ENCODE assay signal across 18 cellular contexts in the genomic region with DNA sequence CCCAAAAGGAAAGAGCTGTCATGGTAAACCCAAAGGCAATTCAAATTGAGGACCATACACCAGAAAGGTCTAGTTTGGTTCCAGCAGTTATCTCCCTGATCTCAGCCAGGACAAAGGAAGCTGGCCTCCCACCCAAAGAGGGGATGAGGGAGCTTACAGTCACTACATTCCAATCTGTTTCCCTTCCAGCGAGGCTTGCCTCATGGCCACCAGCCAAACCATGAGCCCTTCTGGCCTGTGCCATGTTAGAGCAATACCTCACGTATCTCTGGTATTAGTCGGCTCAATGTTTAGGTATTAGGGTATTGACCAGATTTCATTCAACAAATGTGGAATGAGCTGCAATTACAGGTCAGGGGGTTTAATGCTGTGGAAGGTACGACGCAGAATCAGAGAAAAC. TPM values are rescaled to one million over a fixed set of nuclear protein-coding genes. Genes with fewer than 3 reads are reported as not detected.
DNase-seq lines count a peak whose midpoint lies in the region; ATAC-seq, FAIRE-seq and TF ChIP-seq lines count a peak whose summit lies in the region.
"Had no signal": no experiment of that assay in that cellular context is flagged by ENCODE, and none has a peak within 500 bp of the region (broad histone marks: within the 10 kb centered on the region; RNA-seq: fewer than 3 reads in every experiment).

No MANE protein-coding gene starts in this region.

- CTCF ChIA-PET in A673 (lab: Charles Lee) (interaction anchor here (0.5 kb wide), 1 partner anchor 25 kb away, joined by 3 read pairs; no protein-coding TSS in a partner anchor), MCF 10A (lab: Yijun Ruan, JAX) (no interaction called here)

- BruUV-seq in A673 (replicated peaks; lab: Mats Ljungman, UMichigan), result no TSS peak
- no TSS peak for BruUV-seq in MCF 10A (replicated peaks; lab: Mats Ljungman, UMichigan)

- H3K36me3 Mint-ChIP-seq in astrocyte (ENCODE audit: low read depth, unreplicated experiment) (peaks cover 21% of the 10 kb centered on the region), MCF 10A (ENCODE audit: insufficient read depth, unreplicated experiment) (peaks cover 95% of the 10 kb centered on the region)

- H3K27ac Mint-ChIP-seq in astrocyte (ENCODE audit: unreplicated experiment) (peak overlapping the region; percentile 41), MCF 10A (ENCODE audit: low read depth, unreplicated experiment) (no peak overlapping the region)
- H3K27ac Mint-ChIP-seq: activated naive CD8-positive, alpha-beta T cell treated with anti-CD3 and anti-CD28 coated beads for 36 hours had no signal

- ATAC-seq in left ventricle myocardium superior (peak; percentile 56), HG02938 (IDR thresholded peaks at IDR 0.05; ENCODE audit: unreplicated experiment) (no peak)

- peak overlapping the region; percentile 46 for H3K9ac ChIP-seq in astrocyte (ENCODE audit: low read length)
- H3K9ac ChIP-seq: BLaER1 had no signal

- H3K9me3 Mint-ChIP-seq in astrocyte (ENCODE audit: unreplicated experiment), result peaks cover 2% of the 10 kb centered on the region
- H3K9me3 Mint-ChIP-seq in MCF 10A (ENCODE audit: unreplicated experiment), result no peaks in the 10 kb centered on the region
- H3K9me3 Mint-ChIP-seq: activated naive CD8-positive, alpha-beta T cell treated with anti-CD3 and anti-CD28 coated beads for 36 hours had no signal

- no peaks in the 10 kb centered on the region for H3K27me3 ChIP-seq in A673 (replicated peaks; ENCODE audit: insufficient read depth, low read depth, low read length, poor library complexity)
- no peaks in the 10 kb centered on the region for H3K27me3 ChIP-seq in astrocyte (ENCODE audit: insufficient read depth, low read length)
- H3K27me3 ChIP-seq: BLaER1 had no signal

- H3K79me2 ChIP-seq in astrocyte (ENCODE audit: insufficient read depth, low read length), result peaks cover 61% of the 10 kb centered on the region

- intact Hi-C loops in A673 (cut with micrococcal nuclease; ENCODE audit: unreplicated experiment) (no loop called here), left ventricle myocardium superior (cut with micrococcal nuclease) (no loop called here), MCF 10A (cut with micrococcal nuclease) (no loop called here)

- peaks cover 52% of the 10 kb centered on the region for H4K20me1 ChIP-seq in astrocyte (ENCODE audit: insufficient read depth, low read length)

- H3K4me3 Mint-ChIP-seq in astrocyte (ENCODE audit: unreplicated experiment), result no peak overlapping the region
- no peak overlapping the region for H3K4me3 Mint-ChIP-seq in MCF 10A (ENCODE audit: unreplicated experiment)
- H3K4me3 Mint-ChIP-seq: activated naive CD8-positive, alpha-beta T cell treated with anti-CD3 and anti-CD28 coated beads for 36 hours had no signal

- no peaks in the 10 kb centered on the region for H3K4me1 ChIP-seq in A673 (ENCODE audit: insufficient read depth, low read length, poor library complexity, severe bottlenecking)
- H3K4me1 ChIP-seq in astrocyte (ENCODE audit: insufficient read depth, low read length), result peaks cover 16% of the 10 kb centered on the region
- H3K4me1 ChIP-seq: BLaER1 had no signal

- no peaks in the 10 kb centered on the region for H3K27me3 Mint-ChIP-seq in astrocyte (ENCODE audit: low read depth, unreplicated experiment)
- no peaks in the 10 kb centered on the region for H3K27me3 Mint-ChIP-seq in MCF 10A (ENCODE audit: insufficient read depth, unreplicated experiment)
- H3K27me3 Mint-ChIP-seq: activated naive CD8-positive, alpha-beta T cell treated with anti-CD3 and anti-CD28 coated beads for 36 hours had no signal

- H3K4me2 ChIP-seq in astrocyte (ENCODE audit: low read length), result peak overlapping the region; percentile 69
- H3K4me2 ChIP-seq: BLaER1 had no signal

- no peak overlapping the region for H2AFZ ChIP-seq in astrocyte (ENCODE audit: low read depth, low read length)

- peaks cover 76% of the 10 kb centered on the region for H3K36me3 ChIP-seq in A673 (ENCODE audit: insufficient read depth, low read length, poor library complexity, severe bottlenecking)
- H3K36me3 ChIP-seq in astrocyte (ENCODE audit: insufficient read depth, low read length), result peaks cover 38% of the 10 kb centered on the region

- H3K27ac ChIP-seq in A673 (ENCODE audit: low read depth, low read length, poor library complexity, severe bottlenecking) (peak overlapping the region; percentile 23), astrocyte (ENCODE audit: low read depth, low read length) (peak overlapping the region; percentile 72)
- H3K27ac ChIP-seq: BLaER1, coronary artery had no signal

- H3K9me3 ChIP-seq in A673 (ENCODE audit: low read depth, low read length, poor library complexity, severe bottlenecking) (no peaks in the 10 kb centered on the region), astrocyte (ENCODE audit: insufficient read depth, low read depth, low read length) (no peaks in the 10 kb centered on the region)
- H3K9me3 ChIP-seq: BLaER1 had no signal

- DNase-seq in A673 (ENCODE audit: low spot score), result no peak
- DNase-seq in GM04503 (ENCODE audit: low read depth), result peak; percentile 47
- peak; percentile 96 for DNase-seq in astrocyte (ENCODE audit: low read depth)
- peak; percentile 53 for DNase-seq in left ventricle myocardium superior
- DNase-seq in activated CD4-positive, alpha-beta T cell treated with anti-CD3 and anti-CD28 coated beads, Interleukin-2, amount 50 U/mL, for 1 hour, result no peak
- no peak for DNase-seq in NCI-H1694 treated with DMSO at 0.1 percent for 48 hours (lab: John Stamatoyannopoulos, UW)
- no peak for DNase-seq in MCF 10A (ENCODE audit: unreplicated experiment)
- DNase-seq: activated naive CD8-positive, alpha-beta T cell treated with anti-CD3 and anti-CD28 coated beads for 36 hours; activated T-cell treated with anti-CD3 and anti-CD28 coated beads for 4 hours; DMS79; erythroblast; NCI-H1105; stimulated activated CD4-positive, alpha-beta T cell treated with anti-CD3 and anti-CD28 coated beads, Interleukin-12 subunit alpha, Interleukin-12 subunit beta, amount 100 ng/mL, for 4 hours had no signal

- H3K4me1 Mint-ChIP-seq in astrocyte (ENCODE audit: low read depth, unreplicated experiment), result peaks cover 5% of the 10 kb centered on the region
- peaks cover 14% of the 10 kb centered on the region for H3K4me1 Mint-ChIP-seq in MCF 10A (ENCODE audit: insufficient read depth, unreplicated experiment)

- H3K4me3 ChIP-seq in A673 (ENCODE audit: low read depth, low read length, poor library complexity, severe bottlenecking) (no peak overlapping the region), astrocyte (ENCODE audit: insufficient read depth, low read depth, low read length) (no peak overlapping the region)
- H3K4me3 ChIP-seq: BLaER1, coronary artery, lung had no signal

- POLR2A ChIA-PET in A673 (lab: Charles Lee; ENCODE audit: low non-redundant PET), result no interaction called here
- POLR2A ChIA-PET in MCF 10A (lab: Yijun Ruan, JAX), result interaction anchor here (0.6 to 1.0 kb wide), 3 partner anchors 13 to 54 kb away, joined by 3 read pairs; a partner anchor contains a TSS

- TF ChIP-seq CTCF in A673 (conservative IDR thresholded peaks at IDR 0.05; ENCODE audit: low read depth, low read length) (no peak), astrocyte (IDR thresholded peaks at IDR 0.05; ENCODE audit: insufficient read depth, low read depth, low read length) (no peak), MCF 10A (IDR thresholded peaks at IDR 0.05; ENCODE audit: unreplicated experiment) (no peak)

- FAIRE-seq in astrocyte (lab: Jason Lieb, UNC), result peak; percentile 50
- FAIRE-seq: GM12892 had no signal

RNA-seq across cellular contexts. Expression of a gene that starts 8.4 kb away (rescaled TPM):
- 178 and 184 TPM in 2 replicates for total RNA-seq in A673 (2021)
- total RNA-seq in astrocyte, result 92.5 and 93.1 TPM in 2 replicates
- total RNA-seq in left ventricle myocardium superior, result 621 TPM
- 98.3 and 112 TPM in 2 replicates for total RNA-seq in MCF 10A (2022)

RNA-seq across cellular contexts. Expression of a gene that starts 30.2 kb away (rescaled TPM):
- total RNA-seq in A673 (2021) (121 and 124 TPM in 2 replicates), astrocyte (144 and 146 TPM in 2 replicates), left ventricle myocardium superior (73.8 TPM), MCF 10A (2022) (49.1 and 50.8 TPM in 2 replicates)

RNA-seq across cellular contexts. Expression of a gene that starts 30.6 kb away (rescaled TPM):
- total RNA-seq in A673 (2021), result 32.7 and 38.9 TPM in 2 replicates
- total RNA-seq in astrocyte, result 19.4 and 24.4 TPM in 2 replicates
- 22.0 TPM for total RNA-seq in left ventricle myocardium superior
- 24.4 and 32.8 TPM in 2 replicates for total RNA-seq in MCF 10A (2022)

RNA-seq across cellular contexts. Expression of a gene that starts 53.4 kb away (rescaled TPM):
- total RNA-seq in A673 (2021), result 23.9 and 27.2 TPM in 2 replicates
- total RNA-seq in astrocyte, result 12.2 and 12.8 TPM in 2 replicates
- 5.5 TPM for total RNA-seq in left ventricle myocardium superior
- 13.7 and 20.8 TPM in 2 replicates for total RNA-seq in MCF 10A (2022)

RNA-seq across cellular contexts. Expression of a gene that starts 53.5 kb away (rescaled TPM):
- total RNA-seq in A673 (2021), result 83.2 and 95.1 TPM in 2 replicates
- total RNA-seq in astrocyte, result 110 and 117 TPM in 2 replicates
- 37.6 TPM for total RNA-seq in left ventricle myocardium superior
- total RNA-seq in MCF 10A (2022), result 66.6 and 84.8 TPM in 2 replicates

Comparison
In these comparisons a context has a peak if more than half of its experiments do, and no peak if none do; other contexts are left out.
1. DNase-seq: peak in GM04503 (single experiment), astrocyte (single experiment) and left ventricle myocardium superior (single experiment); none in A673 (single experiment), activated CD4-positive, alpha-beta T cell treated with anti-CD3 and anti-CD28 coated beads, Interleukin-2, amount 50 U/mL, for 1 hour (single experiment), NCI-H1694 treated with DMSO at 0.1 percent for 48 hours (single experiment) and MCF 10A (single experiment).